8 cellular contexts compared by ENCODE assay signal in the genomic region with DNA sequence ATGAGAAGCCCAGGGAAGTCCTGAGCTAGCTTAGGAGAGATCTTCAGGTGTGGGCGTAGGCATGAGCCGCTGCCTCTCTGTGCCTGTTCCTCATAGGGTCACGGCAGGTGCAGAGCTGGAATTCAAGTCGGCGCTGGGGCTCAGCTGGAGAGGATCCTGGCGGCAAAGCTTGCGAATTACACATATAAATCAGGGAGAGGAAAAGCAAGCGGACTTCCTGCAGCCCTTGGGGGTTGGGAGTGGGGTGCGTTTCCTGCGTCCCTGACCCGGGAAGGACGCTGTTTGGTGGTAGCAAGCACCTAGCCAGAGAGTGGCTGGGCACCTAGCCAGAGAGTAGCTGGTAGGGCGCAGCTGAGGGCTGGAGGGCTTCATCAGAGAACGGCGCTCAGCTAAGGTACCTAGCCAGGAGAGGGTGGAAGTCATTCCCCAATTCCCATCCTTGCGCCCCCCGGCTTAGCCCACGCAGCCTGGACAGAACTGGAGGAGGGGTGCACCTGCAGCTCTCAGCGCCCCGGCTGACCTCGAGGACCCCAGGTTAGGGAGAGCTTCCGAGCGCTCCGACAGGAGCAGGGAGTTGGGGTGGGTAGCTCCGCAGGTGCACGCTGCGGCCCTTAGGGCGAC. TPM values are rescaled to one million over a fixed set of nuclear protein-coding genes. Genes with fewer than 3 reads are reported as not detected.
A peak's percentile ranks its signal among the peaks of the same experiment; 100 is the strongest.
DNase-seq lines count a peak whose midpoint lies in the region; ATAC-seq and TF ChIP-seq lines count a peak whose summit lies in the region.

No MANE protein-coding gene starts in this region.

- H3K27ac Mint-ChIP-seq in type B pancreatic cell: peak overlapping the region; percentile 85

- H3K27ac ChIP-seq in muscle layer of duodenum (ENCODE audit: low read length): no peak overlapping the region

- peaks cover 3% of the 10 kb centered on the region for H3K36me3 Mint-ChIP-seq in type B pancreatic cell

- peaks cover 4 to 24% of the 10 kb centered on the region in 2 donors for H3K4me1 ChIP-seq in muscle layer of duodenum (ENCODE audit: control insufficient read depth in 1 of 2, insufficient read depth in 2 of 2, low read length in 2 of 2)

- TF ChIP-seq CTCF in type B pancreatic cell (conservative IDR thresholded peaks at IDR 0.05): peak; percentile 67

- no peaks in the 10 kb centered on the region for H3K9me3 Mint-ChIP-seq in type B pancreatic cell

- DNase-seq in DMS79 treated with DMSO at 0.1 percent for 48 hours (lab: John Stamatoyannopoulos, UW) (peak; percentile 77), NCI-H2107 treated with DMSO at 0.1 percent for 48 hours (lab: John Stamatoyannopoulos, UW; ENCODE audit: unreplicated experiment) (peak; percentile 84), fibroblast of gingiva (ENCODE audit: low read depth) (peak; percentile 23), type B pancreatic cell (ENCODE audit: extremely low spot score, unreplicated experiment) (peak; percentile 76)
- peak; percentile 22 to 32 for DNase-seq in activated CD4-positive, alpha-beta T cell treated with anti-CD3 and anti-CD28 coated beads, Interleukin-2, amount 50 U/mL, for 48 hours
- no peak for DNase-seq in activated CD4-positive, CD25-positive, alpha-beta regulatory T cell (lab: John Stamatoyannopoulos, UW)

- peaks cover 33% of the 10 kb centered on the region for H3K27me3 Mint-ChIP-seq in type B pancreatic cell

- H3K27me3 ChIP-seq in muscle layer of duodenum (ENCODE audit: low read depth, low read length): peaks cover 10% of the 10 kb centered on the region

- no peaks in the 10 kb centered on the region for H3K36me3 ChIP-seq in muscle layer of duodenum (ENCODE audit: control insufficient read depth in 1 of 2, insufficient read depth in 2 of 2, low read length in 2 of 2)

- no peaks in the 10 kb centered on the region for H3K9me3 ChIP-seq in muscle layer of duodenum (ENCODE audit: control insufficient read depth in 1 of 2, low read length in 2 of 2)

- H3K4me1 Mint-ChIP-seq in type B pancreatic cell (ENCODE audit: unreplicated experiment): peaks cover 24% of the 10 kb centered on the region

- peak overlapping the region; percentile 89 for H3K4me3 Mint-ChIP-seq in type B pancreatic cell

- peak overlapping the region; percentile 62 to 68 for H3K4me3 ChIP-seq in muscle layer of duodenum (ENCODE audit: low read depth in 1 of 2, low read length in 2 of 2)

- peak; percentile 5 for ATAC-seq in HG02763 (IDR thresholded peaks at IDR 0.05; ENCODE audit: unreplicated experiment)

RNA-seq across cellular contexts. Expression of gene EFR3B, which starts 0.5 kb away (rescaled TPM):
- 5.3 and 12.4 TPM in 2 replicates for total RNA-seq in type B pancreatic cell (ENCODE audit: low replicate concordance)

Comparison
In these comparisons a context has a peak if more than half of its experiments do, and no peak if none do; other contexts are left out.
1. DNase-seq: peak in DMS79 treated with DMSO at 0.1 percent for 48 hours (single experiment), NCI-H2107 treated with DMSO at 0.1 percent for 48 hours (single experiment), activated CD4-positive, alpha-beta T cell treated with anti-CD3 and anti-CD28 coated beads, Interleukin-2, amount 50 U/mL, for 48 hours (2 of 2), fibroblast of gingiva (single experiment) and type B pancreatic cell (single experiment); none in activated CD4-positive, CD25-positive, alpha-beta regulatory T cell (0 of 4).